Comparison of ENCODE assay signal across 19 cellular contexts in the genomic region with DNA sequence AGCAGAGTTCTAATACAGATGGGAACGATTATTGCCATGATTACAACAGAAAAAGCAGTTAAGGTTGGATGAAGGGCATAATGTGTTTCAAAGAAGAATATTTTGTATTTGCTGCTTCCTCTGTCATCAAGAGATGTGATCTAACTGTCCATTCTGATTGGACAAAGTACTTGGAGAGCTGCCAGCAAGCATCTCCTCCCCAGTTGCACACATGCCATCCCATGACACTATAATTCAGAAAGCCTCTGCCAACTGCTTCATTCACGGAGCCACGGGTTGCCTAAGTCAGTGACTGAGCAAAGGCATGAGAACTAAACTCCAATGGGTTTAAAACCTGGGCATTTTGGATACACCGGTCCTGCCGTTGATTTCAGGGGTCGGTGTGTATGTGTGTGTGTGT.
A peak's percentile ranks its signal among the peaks of the same experiment; 100 is the strongest.
DNase-seq lines count a peak whose midpoint lies in the region; ATAC-seq and TF ChIP-seq lines count a peak whose summit lies in the region.
"Had no signal": no experiment of that assay in that cellular context is flagged by ENCODE, and none has a peak within 500 bp of the region (broad histone marks: within the 10 kb centered on the region; RNA-seq: fewer than 3 reads in every experiment).

No MANE protein-coding gene starts in this region.

- no peak overlapping the region for H3K4me3 ChIP-seq in fibroblast of pulmonary artery (replicated peaks; ENCODE audit: low read depth, low read length)
- H3K4me3 ChIP-seq: heart right ventricle had no signal

- H3K27ac Mint-ChIP-seq in activated CD8-positive, alpha-beta memory T cell treated with anti-CD3 and anti-CD28 coated beads, Interleukin-2, amount 10 ng/mL, durations not matched to agents 7 days and 5 days: no peak overlapping the region
- H3K27ac Mint-ChIP-seq: activated naive CD4-positive, alpha-beta T cell treated with anti-CD3 and anti-CD28 coated beads, Interleukin-2, amount 50 U/mL, for 24 hours; activated T-cell treated with anti-CD3 and anti-CD28 coated beads, Interleukin-2, amount 50 U/mL, for 72 hours; CD8-positive, alpha-beta memory T cell; natural killer cell treated with Interleukin-12 subunit alpha and Interleukin-12 subunit beta and Interleukin-15 and Interleukin-18, amount 100 ng/mL, for 72 hours; stimulated activated naive B cell treated with anti-CD40 and anti-IgM and Interleukin-4, amounts not matched to agents 10 μg/mL and 1 μg/mL and 100 μg/mL, for 72 hours had no signal

- no peak for ATAC-seq in activated CD8-positive, alpha-beta memory T cell treated with anti-CD3 and anti-CD28 coated beads, Interleukin-2, amount 10 ng/mL, durations not matched to agents 7 days and 5 days
- ATAC-seq: activated T-cell treated with anti-CD3 and anti-CD28 coated beads, Interleukin-2, amount 50 U/mL, for 72 hours; heart right ventricle; left lobe of liver; natural killer cell treated with Interleukin-12 subunit alpha and Interleukin-12 subunit beta and Interleukin-15 and Interleukin-18, amount 100 ng/mL, for 72 hours; stimulated activated naive B cell treated with anti-CD40 and anti-IgM and Interleukin-4, amounts not matched to agents 10 μg/mL and 1 μg/mL and 100 μg/mL, for 72 hours had no signal

- no peak for TF ChIP-seq CTCF in fibroblast of pulmonary artery (IDR thresholded peaks at IDR 0.05; ENCODE audit: low read length, missing control alignments)

- H3K9me3 Mint-ChIP-seq in activated CD8-positive, alpha-beta memory T cell treated with anti-CD3 and anti-CD28 coated beads, Interleukin-2, amount 10 ng/mL, durations not matched to agents 7 days and 5 days (ENCODE audit: low read depth): no peaks in the 10 kb centered on the region
- H3K9me3 Mint-ChIP-seq: activated naive CD4-positive, alpha-beta T cell treated with anti-CD3 and anti-CD28 coated beads, Interleukin-2, amount 50 U/mL, for 24 hours; activated T-cell treated with anti-CD3 and anti-CD28 coated beads, Interleukin-2, amount 50 U/mL, for 72 hours; CD8-positive, alpha-beta memory T cell; H9; natural killer cell treated with Interleukin-12 subunit alpha and Interleukin-12 subunit beta and Interleukin-15 and Interleukin-18, amount 100 ng/mL, for 72 hours; stimulated activated naive B cell treated with anti-CD40 and anti-IgM and Interleukin-4, amounts not matched to agents 10 μg/mL and 1 μg/mL and 100 μg/mL, for 72 hours had no signal

- in situ Hi-C loops in SK-MEL-5 (cut with HindIII; ENCODE audit: low pct_unique_long_range_greater_than_20kb, low sequenced_read_pairs): no loop called here

- peak; percentile 9 for DNase-seq in activated CD8-positive, alpha-beta memory T cell treated with anti-CD3 and anti-CD28 coated beads, Interleukin-2, amount 10 ng/mL, durations not matched to agents 7 days and 5 days
- no peak for DNase-seq in activated CD8-positive, alpha-beta memory T cell treated with anti-CD3 and anti-CD28 coated beads for 24 hours
- DNase-seq in SK-MEL-5 (ENCODE audit: low read depth, low spot score): peak; percentile 66
- peak; percentile 25 for DNase-seq in fibroblast of pulmonary artery (ENCODE audit: low read depth)
- DNase-seq in kidney tubule cell (ENCODE audit: low spot score): no peak
- DNase-seq in GM03348 (ENCODE audit: low spot score): no peak
- DNase-seq in activated CD4-positive, alpha-beta T cell treated with anti-CD3 and anti-CD28 coated beads, Interleukin-2, amount 50 U/mL, for 48 hours: no peak
- DNase-seq: activated T-cell treated with anti-CD3 and anti-CD28 coated beads, Interleukin-2, amount 50 U/mL, for 72 hours; CD8-positive, alpha-beta memory T cell; effector CD4-positive, alpha-beta T cell; H9; heart right ventricle; NCI-H1930; posterior cingulate gyrus; stimulated activated naive B cell treated with anti-CD40 and anti-IgM and Interleukin-4, amounts not matched to agents 10 μg/mL and 1 μg/mL and 100 μg/mL, for 72 hours; T-helper 9 cell had no signal

- H3K36me3 Mint-ChIP-seq in activated CD8-positive, alpha-beta memory T cell treated with anti-CD3 and anti-CD28 coated beads, Interleukin-2, amount 10 ng/mL, durations not matched to agents 7 days and 5 days: no peaks in the 10 kb centered on the region

- CTCF ChIA-PET in activated CD8-positive, alpha-beta memory T cell treated with anti-CD3 and anti-CD28 coated beads, Interleukin-2, amount 10 ng/mL, durations not matched to agents 7 days and 5 days (lab: Charles Lee): no interaction called here

- no peaks in the 10 kb centered on the region for H3K27me3 Mint-ChIP-seq in activated CD8-positive, alpha-beta memory T cell treated with anti-CD3 and anti-CD28 coated beads, Interleukin-2, amount 10 ng/mL, durations not matched to agents 7 days and 5 days
- H3K27me3 Mint-ChIP-seq: activated naive CD4-positive, alpha-beta T cell treated with anti-CD3 and anti-CD28 coated beads, Interleukin-2, amount 50 U/mL, for 24 hours; CD8-positive, alpha-beta memory T cell; natural killer cell treated with Interleukin-12 subunit alpha and Interleukin-12 subunit beta and Interleukin-15 and Interleukin-18, amount 100 ng/mL, for 72 hours; stimulated activated naive B cell treated with anti-CD40 and anti-IgM and Interleukin-4, amounts not matched to agents 10 μg/mL and 1 μg/mL and 100 μg/mL, for 72 hours had no signal

- H3K4me3 Mint-ChIP-seq in activated CD8-positive, alpha-beta memory T cell treated with anti-CD3 and anti-CD28 coated beads, Interleukin-2, amount 10 ng/mL, durations not matched to agents 7 days and 5 days: no peak overlapping the region
- H3K4me3 Mint-ChIP-seq: activated naive CD4-positive, alpha-beta T cell treated with anti-CD3 and anti-CD28 coated beads, Interleukin-2, amount 50 U/mL, for 24 hours; activated T-cell treated with anti-CD3 and anti-CD28 coated beads, Interleukin-2, amount 50 U/mL, for 72 hours; CD8-positive, alpha-beta memory T cell; H9; natural killer cell treated with Interleukin-12 subunit alpha and Interleukin-12 subunit beta and Interleukin-15 and Interleukin-18, amount 100 ng/mL, for 72 hours had no signal

- no peaks in the 10 kb centered on the region for H3K4me1 Mint-ChIP-seq in activated CD8-positive, alpha-beta memory T cell treated with anti-CD3 and anti-CD28 coated beads, Interleukin-2, amount 10 ng/mL, durations not matched to agents 7 days and 5 days
- H3K4me1 Mint-ChIP-seq: activated naive CD4-positive, alpha-beta T cell treated with anti-CD3 and anti-CD28 coated beads, Interleukin-2, amount 50 U/mL, for 24 hours; CD8-positive, alpha-beta memory T cell had no signal

Comparison
In these comparisons a context has a peak if more than half of its experiments do, and no peak if none do; other contexts are left out.
1. DNase-seq: peak in activated CD8-positive, alpha-beta memory T cell treated with anti-CD3 and anti-CD28 coated beads, Interleukin-2, amount 10 ng/mL, durations not matched to agents 7 days and 5 days (single experiment), SK-MEL-5 (single experiment) and fibroblast of pulmonary artery (single experiment); none in activated CD8-positive, alpha-beta memory T cell treated with anti-CD3 and anti-CD28 coated beads for 24 hours (single experiment), kidney tubule cell (single experiment), GM03348 (single experiment) and activated CD4-positive, alpha-beta T cell treated with anti-CD3 and anti-CD28 coated beads, Interleukin-2, amount 50 U/mL, for 48 hours (0 of 2).